Comparison of ENCODE assay signal across 18 cellular contexts in the genomic region with DNA sequence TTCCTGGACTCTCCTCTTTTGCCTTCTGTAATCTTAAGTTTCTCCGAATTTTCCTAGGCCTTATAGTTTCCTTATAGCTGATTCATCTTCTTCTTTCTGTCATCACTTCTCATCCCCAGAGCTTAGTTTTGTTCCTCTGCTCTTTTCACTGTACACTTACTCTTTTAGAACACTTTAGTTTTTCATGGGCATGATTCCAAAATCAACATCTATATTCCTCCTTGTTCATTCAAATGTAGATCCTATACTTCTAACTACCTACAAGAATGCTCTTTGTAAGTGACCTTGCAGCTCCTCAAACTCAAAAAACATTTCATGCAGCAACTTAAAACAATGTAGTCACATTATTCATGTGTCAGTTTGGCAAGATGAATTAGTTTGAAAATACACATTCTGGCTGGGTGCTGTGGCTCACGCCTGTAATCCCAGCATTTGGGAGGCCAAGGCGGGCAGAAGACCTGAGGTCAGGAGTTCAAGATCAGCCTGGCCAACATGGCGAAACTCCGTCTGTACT. TPM values are rescaled to one million over a fixed set of nuclear protein-coding genes. Genes with fewer than 3 reads are reported as not detected.
DNase-seq lines count a peak whose midpoint lies in the region; ATAC-seq and TF ChIP-seq lines count a peak whose summit lies in the region.
"Had no signal": no experiment of that assay in that cellular context is flagged by ENCODE, and none has a peak within 500 bp of the region (broad histone marks: within the 10 kb centered on the region; RNA-seq: fewer than 3 reads in every experiment).

No MANE protein-coding gene starts in this region.

- no peak for TF ChIP-seq CTCF in esophagus muscularis mucosa (IDR thresholded peaks at IDR 0.05)

- no peaks in the 10 kb centered on the region for H3K27me3 ChIP-seq in esophagus muscularis mucosa

- H3K9me3 Mint-ChIP-seq in activated T-cell treated with anti-CD3 and anti-CD28 coated beads, Interleukin-2, amount 50 U/mL, for 72 hours: no peaks in the 10 kb centered on the region
- no peaks in the 10 kb centered on the region for H3K9me3 Mint-ChIP-seq in T-helper 1 cell treated with Interleukin-12 subunit alpha and Interleukin-12 subunit beta and Interleukin-4 antibody, amounts not matched to agents 30 μg/mL and 1 μg/mL, for 36 hours
- no peaks in the 10 kb centered on the region for H3K9me3 Mint-ChIP-seq in stimulated activated naive CD8-positive, alpha-beta T cell treated with anti-CD3 and anti-CD28 coated beads, Interleukin-15, amount 100 ng/mL, for 72 hours

- no peaks in the 10 kb centered on the region for H3K36me3 ChIP-seq in esophagus muscularis mucosa
- H3K36me3 ChIP-seq: BE2C had no signal

- peak overlapping the region; percentile 82 for H3K27ac Mint-ChIP-seq in activated T-cell treated with anti-CD3 and anti-CD28 coated beads, Interleukin-2, amount 50 U/mL, for 72 hours
- no peak overlapping the region for H3K27ac Mint-ChIP-seq in T-helper 1 cell treated with Interleukin-12 subunit alpha and Interleukin-12 subunit beta and Interleukin-4 antibody, amounts not matched to agents 30 μg/mL and 1 μg/mL, for 36 hours
- H3K27ac Mint-ChIP-seq in stimulated activated naive CD8-positive, alpha-beta T cell treated with anti-CD3 and anti-CD28 coated beads, Interleukin-15, amount 100 ng/mL, for 72 hours: peak overlapping the region; percentile 8 to 93

- no peak for TF ChIP-seq POLR2A in esophagus muscularis mucosa (IDR thresholded peaks at IDR 0.05; ENCODE audit: low read depth)

- no peak for DNase-seq in activated T-cell treated with anti-CD3 and anti-CD28 coated beads, Interleukin-2, amount 50 U/mL, for 72 hours
- DNase-seq in activated T-cell treated with anti-CD3 and anti-CD28 coated beads, Interleukin-2, amount 50 U/mL, for 1 hour: no peak
- no peak for DNase-seq in esophagus muscularis mucosa (ENCODE audit: extremely low spot score)
- DNase-seq in stimulated activated naive CD8-positive, alpha-beta T cell treated with anti-CD3 and anti-CD28 coated beads, Interleukin-15, amount 100 ng/mL, for 72 hours: no peak
- no peak for DNase-seq in Ammon's horn (ENCODE audit: low spot score)
- DNase-seq: anterior cingulate cortex, BE2C, GOT3, mesendoderm, NCI-H226, occipital lobe had no signal

- peaks cover 34% of the 10 kb centered on the region for H3K4me1 Mint-ChIP-seq in activated T-cell treated with anti-CD3 and anti-CD28 coated beads, Interleukin-2, amount 50 U/mL, for 72 hours (ENCODE audit: low read depth)
- H3K4me1 Mint-ChIP-seq in T-helper 1 cell treated with Interleukin-12 subunit alpha and Interleukin-12 subunit beta and Interleukin-4 antibody, amounts not matched to agents 30 μg/mL and 1 μg/mL, for 36 hours (ENCODE audit: low read depth): peaks cover 10% of the 10 kb centered on the region
- H3K4me1 Mint-ChIP-seq in stimulated activated naive CD8-positive, alpha-beta T cell treated with anti-CD3 and anti-CD28 coated beads, Interleukin-15, amount 100 ng/mL, for 72 hours: peaks cover 32% of the 10 kb centered on the region

- no peak overlapping the region for H3K4me3 ChIP-seq in esophagus muscularis mucosa

- no peaks in the 10 kb centered on the region for H3K27me3 Mint-ChIP-seq in activated T-cell treated with anti-CD3 and anti-CD28 coated beads, Interleukin-2, amount 50 U/mL, for 72 hours (ENCODE audit: low read depth)
- H3K27me3 Mint-ChIP-seq in T-helper 1 cell treated with Interleukin-12 subunit alpha and Interleukin-12 subunit beta and Interleukin-4 antibody, amounts not matched to agents 30 μg/mL and 1 μg/mL, for 36 hours (ENCODE audit: low read depth): peaks cover 3% of the 10 kb centered on the region
- no peaks in the 10 kb centered on the region for H3K27me3 Mint-ChIP-seq in stimulated activated naive CD8-positive, alpha-beta T cell treated with anti-CD3 and anti-CD28 coated beads, Interleukin-15, amount 100 ng/mL, for 72 hours

- intact Hi-C loops in esophagus muscularis mucosa (cut with DNase I): loop anchor here (5.0 kb wide), 2 partner anchors 51 to 74 kb away; partner anchors contain the start of gene CBLL1

- no peak for TF ChIP-seq EP300 in esophagus muscularis mucosa (IDR thresholded peaks at IDR 0.05)

- H3K27ac ChIP-seq in esophagus muscularis mucosa (replicated peaks in 1 of 4): peak overlapping the region; percentile 76 to 86 (median 82)

- H3K4me3 Mint-ChIP-seq in activated T-cell treated with anti-CD3 and anti-CD28 coated beads, Interleukin-2, amount 50 U/mL, for 72 hours: peak overlapping the region; percentile 42 to 74
- peak overlapping the region; percentile 18 for H3K4me3 Mint-ChIP-seq in T-helper 1 cell treated with Interleukin-12 subunit alpha and Interleukin-12 subunit beta and Interleukin-4 antibody, amounts not matched to agents 30 μg/mL and 1 μg/mL, for 36 hours
- peak overlapping the region; percentile 1 to 60 for H3K4me3 Mint-ChIP-seq in stimulated activated naive CD8-positive, alpha-beta T cell treated with anti-CD3 and anti-CD28 coated beads, Interleukin-15, amount 100 ng/mL, for 72 hours

- H3K4me1 ChIP-seq in esophagus muscularis mucosa: peaks cover 0 to 43% (median 29%) of the 10 kb centered on the region in 4 donors
- H3K4me1 ChIP-seq: BE2C had no signal

- no peaks in the 10 kb centered on the region for H3K36me3 Mint-ChIP-seq in activated T-cell treated with anti-CD3 and anti-CD28 coated beads, Interleukin-2, amount 50 U/mL, for 72 hours (ENCODE audit: insufficient read depth in 2 of 2)
- peaks cover 2% of the 10 kb centered on the region for H3K36me3 Mint-ChIP-seq in T-helper 1 cell treated with Interleukin-12 subunit alpha and Interleukin-12 subunit beta and Interleukin-4 antibody, amounts not matched to agents 30 μg/mL and 1 μg/mL, for 36 hours (ENCODE audit: low read depth)

- H3K9me3 ChIP-seq in esophagus muscularis mucosa: no peaks in the 10 kb centered on the region
- H3K9me3 ChIP-seq: BE2C had no signal

- ATAC-seq in activated T-cell treated with anti-CD3 and anti-CD28 coated beads, Interleukin-2, amount 50 U/mL, for 72 hours (replicated peaks in 1 of 2): no peak
- ATAC-seq in stimulated activated naive CD8-positive, alpha-beta T cell treated with anti-CD3 and anti-CD28 coated beads, Interleukin-15, amount 100 ng/mL, for 72 hours: no peak
- no peak for ATAC-seq in HG02763 (IDR thresholded peaks at IDR 0.05; ENCODE audit: unreplicated experiment)
- no peak for ATAC-seq in HG03460 (IDR thresholded peaks at IDR 0.05; ENCODE audit: unreplicated experiment)

- WGBS in esophagus muscularis mucosa: 56% methylated on average over 5 of the region's 5 CpGs

RNA-seq across cellular contexts. Expression of gene SLC26A3, which starts 13.1 kb away (rescaled TPM):
- total RNA-seq in activated T-cell treated with anti-CD3 and anti-CD28 coated beads, Interleukin-2, amount 50 U/mL, for 72 hours: not detected
- total RNA-seq in esophagus muscularis mucosa: 10 to 100 TPM in 2 of 4 donors, 1 to 10 TPM in 2; 4.5 to 13.1 (median 10.4) TPM
- total RNA-seq: dermis microvascular lymphatic vessel endothelial cell, fibroblast of lung, occipital lobe, OCI-LY7, skeletal muscle tissue had no signal

Comparison
In these comparisons a context has a peak if more than half of its experiments do, and no peak if none do; other contexts are left out.
1. RNA of gene SLC26A3, which starts 13.1 kb away (total RNA-seq): 4.5 to 13.1 TPM in esophagus muscularis mucosa; not detected in activated T-cell treated with anti-CD3 and anti-CD28 coated beads, Interleukin-2, amount 50 U/mL, for 72 hours; every median in the first group is over 4 times any median in the second.
2. Peak in every context shown above with its lines, with median percentiles within 50 percentile points of each other: H3K4me3 Mint-ChIP-seq.